In the genomic region with DNA sequence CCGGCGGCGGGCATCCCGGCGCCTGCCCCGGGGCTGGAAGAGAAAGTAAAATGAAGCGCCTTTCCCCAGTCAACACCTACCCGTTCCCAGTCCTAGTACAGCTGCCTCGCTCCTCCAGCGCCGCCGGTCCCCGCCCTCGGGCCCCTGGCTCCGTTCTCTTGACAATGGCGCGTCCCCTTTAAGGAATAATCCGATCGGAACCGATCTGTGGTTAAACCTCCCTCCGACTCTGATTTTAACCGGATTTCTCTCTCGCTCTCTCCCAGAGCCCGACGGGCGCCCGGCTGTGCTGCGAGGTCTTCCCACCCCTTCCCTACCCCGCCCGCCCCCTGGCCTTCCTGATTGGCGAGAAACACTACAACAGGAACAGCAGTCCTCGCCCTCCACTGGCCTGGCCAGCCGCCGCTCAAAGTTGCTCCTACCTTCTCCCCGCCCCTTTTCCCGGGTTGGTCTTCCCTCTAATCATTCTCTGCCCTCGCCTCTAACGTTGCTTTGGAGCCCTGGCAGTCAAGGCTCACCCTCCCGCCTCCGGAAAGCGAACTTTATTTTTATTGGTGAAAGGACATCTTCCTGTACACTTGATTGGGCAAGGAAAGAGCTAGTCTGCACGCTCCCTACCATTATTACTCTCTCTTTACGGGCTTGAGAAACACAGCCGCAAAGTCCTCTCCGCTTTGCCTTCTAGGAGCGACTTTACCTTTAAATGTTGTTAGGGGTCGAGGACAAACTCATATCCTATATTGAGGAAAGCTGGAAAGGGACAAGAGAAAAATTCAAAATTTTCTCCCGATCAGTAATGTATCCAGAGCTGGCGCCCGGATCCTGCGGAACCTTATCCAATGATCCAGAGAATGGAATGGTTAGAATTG, we compare ENCODE assay signal across 8 cellular contexts. TPM values are rescaled to one million over a fixed set of nuclear protein-coding genes. Genes with fewer than 3 reads are reported as not detected.
DNase-seq lines count a peak whose midpoint lies in the region; ATAC-seq and TF ChIP-seq lines count a peak whose summit lies in the region.

A gene (minus strand): TSS at position 282 of the 869 bp plus-strand sequence. CDS start 145,869 bp downstream, outside the sequence.

- no peaks in the 10 kb centered on the region for H3K9me3 Mint-ChIP-seq in activated naive CD8-positive, alpha-beta T cell treated with anti-CD3 and anti-CD28 coated beads, Interleukin-2, amount 10 ng/mL, durations not matched to agents 7 days and 5 days
- H3K9me3 Mint-ChIP-seq in glutamatergic neuron (ENCODE audit: unreplicated experiment), result peaks cover 29% of the 10 kb centered on the region

- H3K9me3 ChIP-seq in SU-DHL-6 (ENCODE audit: insufficient read depth, low read length) (no peaks in the 10 kb centered on the region), osteoblast (ENCODE audit: low read depth, low read length) (no peaks in the 10 kb centered on the region), thymus (ENCODE audit: control insufficient read depth) (no peaks in the 10 kb centered on the region)

- peaks cover 30% of the 10 kb centered on the region for H3K4me1 Mint-ChIP-seq in activated naive CD8-positive, alpha-beta T cell treated with anti-CD3 and anti-CD28 coated beads, Interleukin-2, amount 10 ng/mL, durations not matched to agents 7 days and 5 days
- peaks cover 29% of the 10 kb centered on the region for H3K4me1 Mint-ChIP-seq in glutamatergic neuron (ENCODE audit: low read depth, unreplicated experiment)

- DNase-seq in NCI-H128 (lab: John Stamatoyannopoulos, UW; ENCODE audit: unreplicated experiment) (peak; percentile 94), glutamatergic neuron (peak; percentile 98), osteoblast (ENCODE audit: insufficient read length, low spot score, missing footprints) (peak; percentile 97)
- peak; percentile 91 for DNase-seq in activated naive CD8-positive, alpha-beta T cell treated with anti-CD3 and anti-CD28 coated beads, Interleukin-2, amount 10 ng/mL, durations not matched to agents 7 days and 5 days

- no peaks in the 10 kb centered on the region for H3K9me2 ChIP-seq in SU-DHL-6 (replicated peaks; ENCODE audit: insufficient read depth, low read length)

- peaks cover 7% of the 10 kb centered on the region for H3K36me3 Mint-ChIP-seq in activated naive CD8-positive, alpha-beta T cell treated with anti-CD3 and anti-CD28 coated beads, Interleukin-2, amount 10 ng/mL, durations not matched to agents 7 days and 5 days
- no peaks in the 10 kb centered on the region for H3K36me3 Mint-ChIP-seq in glutamatergic neuron (ENCODE audit: unreplicated experiment)

- H3K27ac ChIP-seq in SU-DHL-6 (ENCODE audit: low read depth, low read length) (peak within 1 kb of the TSS; percentile 80), osteoblast (ENCODE audit: low read depth, low read length) (peak within 1 kb of the TSS; percentile 88), thymus (ENCODE audit: low read depth) (peak within 1 kb of the TSS; percentile 94)

- POLR2A ChIA-PET in activated naive CD8-positive, alpha-beta T cell treated with anti-CD3 and anti-CD28 coated beads, Interleukin-2, amount 10 ng/mL, durations not matched to agents 7 days and 5 days (lab: Charles Lee), result interaction anchor here (1.0 to 2.7 kb wide), 8 partner anchors 28 to 647 kb away, joined by 3 to 25 read pairs (median 4); a partner anchor contains a TSS

- H3K79me2 ChIP-seq in SU-DHL-6 (ENCODE audit: insufficient read depth, low read length) (peaks cover 48% of the 10 kb centered on the region), osteoblast (ENCODE audit: insufficient read depth, low read length) (peaks cover 36% of the 10 kb centered on the region)

- under 1% methylated on average over 51 of the region's 51 CpGs for WGBS in thymus

- TF ChIP-seq POLR2A in GM10847 (IDR thresholded peaks at IDR 0.05; ENCODE audit: extremely low read depth, insufficient read length), result peak; percentile 53

- H4K20me1 ChIP-seq in SU-DHL-6 (ENCODE audit: low read depth, low read length), result peaks cover 34% of the 10 kb centered on the region
- H4K20me1 ChIP-seq in osteoblast (ENCODE audit: insufficient read depth, low read length), result peaks cover 10% of the 10 kb centered on the region

- no peaks in the 10 kb centered on the region for H3K27me3 ChIP-seq in SU-DHL-6 (ENCODE audit: low read length)
- H3K27me3 ChIP-seq in osteoblast (ENCODE audit: insufficient read depth, low read length), result no peaks in the 10 kb centered on the region
- H3K27me3 ChIP-seq in thymus (ENCODE audit: control insufficient read depth, insufficient read depth), result no peaks in the 10 kb centered on the region

- H3K36me3 ChIP-seq in SU-DHL-6 (ENCODE audit: low read length) (no peaks in the 10 kb centered on the region), osteoblast (ENCODE audit: insufficient read depth, low read length) (no peaks in the 10 kb centered on the region), thymus (ENCODE audit: control insufficient read depth, insufficient read depth) (no peaks in the 10 kb centered on the region)

- ATAC-seq in HG02678 (IDR thresholded peaks at IDR 0.05; ENCODE audit: unreplicated experiment), result peak; percentile 89
- ATAC-seq in activated naive CD8-positive, alpha-beta T cell treated with anti-CD3 and anti-CD28 coated beads, Interleukin-2, amount 10 ng/mL, durations not matched to agents 7 days and 5 days (ENCODE audit: low read depth), result peak; percentile 96

- H3F3A ChIP-seq in SU-DHL-6 (ENCODE audit: insufficient read depth), result peaks cover 11% of the 10 kb centered on the region

- H3K4me2 ChIP-seq in SU-DHL-6 (ENCODE audit: low read depth, low read length, poor library complexity, severe bottlenecking) (peak within 1 kb of the TSS; percentile 97), osteoblast (ENCODE audit: insufficient read depth, low read length) (peak within 1 kb of the TSS; percentile 92)

- H2AFZ ChIP-seq in SU-DHL-6 (ENCODE audit: low read depth, low read length, severe bottlenecking), result peak within 1 kb of the TSS; percentile 88
- H2AFZ ChIP-seq in osteoblast (ENCODE audit: low read length), result peak within 1 kb of the TSS; percentile 85

- H3K27ac Mint-ChIP-seq in activated naive CD8-positive, alpha-beta T cell treated with anti-CD3 and anti-CD28 coated beads, Interleukin-2, amount 10 ng/mL, durations not matched to agents 7 days and 5 days, result peak within 1 kb of the TSS; percentile 89
- H3K27ac Mint-ChIP-seq in glutamatergic neuron (ENCODE audit: unreplicated experiment), result peak within 1 kb of the TSS; percentile 99

- TF ChIP-seq CTCF in SU-DHL-6 (IDR thresholded peaks at IDR 0.05; ENCODE audit: insufficient read depth, low read length, poor library complexity, severe bottlenecking) (no peak), glutamatergic neuron (IDR thresholded peaks at IDR 0.05; ENCODE audit: partially characterized antibody, unreplicated experiment) (no peak), osteoblast (IDR thresholded peaks at IDR 0.05; ENCODE audit: extremely low read depth, low read depth, low read length) (no peak)

- H3K4me1 ChIP-seq in osteoblast (ENCODE audit: insufficient read depth, low read length) (peaks cover 12% of the 10 kb centered on the region), thymus (ENCODE audit: control insufficient read depth, insufficient read depth, low read length) (peaks cover 10% of the 10 kb centered on the region)

- peak within 1 kb of the TSS; percentile 92 for H3K4me3 ChIP-seq in SU-DHL-6 (ENCODE audit: insufficient read depth, low read length, poor library complexity, severe bottlenecking)
- peak within 1 kb of the TSS; percentile 86 for H3K4me3 ChIP-seq in osteoblast (ENCODE audit: insufficient read depth, low read length)
- peak within 1 kb of the TSS; percentile 95 for H3K4me3 ChIP-seq in thymus (ENCODE audit: low read length)

- peak within 1 kb of the TSS; percentile 97 for H3K9ac ChIP-seq in SU-DHL-6 (ENCODE audit: low read length)

- no peaks in the 10 kb centered on the region for H3K27me3 Mint-ChIP-seq in activated naive CD8-positive, alpha-beta T cell treated with anti-CD3 and anti-CD28 coated beads, Interleukin-2, amount 10 ng/mL, durations not matched to agents 7 days and 5 days
- H3K27me3 Mint-ChIP-seq in glutamatergic neuron (ENCODE audit: unreplicated experiment), result peaks cover 21% of the 10 kb centered on the region

- H3K4me3 Mint-ChIP-seq in activated naive CD8-positive, alpha-beta T cell treated with anti-CD3 and anti-CD28 coated beads, Interleukin-2, amount 10 ng/mL, durations not matched to agents 7 days and 5 days, result peak within 1 kb of the TSS; percentile 98
- peak within 1 kb of the TSS; percentile 99 for H3K4me3 Mint-ChIP-seq in glutamatergic neuron (ENCODE audit: unreplicated experiment)

RNA-seq across cellular contexts. Expression of the gene that starts here (rescaled TPM):
- total RNA-seq in activated naive CD8-positive, alpha-beta T cell treated with anti-CD3 and anti-CD28 coated beads, Interleukin-2, amount 10 ng/mL, durations not matched to agents 7 days and 5 days, result 100 to 1,000 TPM in 1 of 2 experiments, 10 to 100 TPM in 1; 95.9 to 114 TPM
- 190 TPM for total RNA-seq in glutamatergic neuron (ENCODE audit: unreplicated experiment)
- total RNA-seq in osteoblast, result 39.2 and 42.0 TPM in 2 replicates
- 33.2 TPM for polyA plus RNA-seq in thymus

Comparison
In these comparisons a context has a peak if more than half of its experiments do, and no peak if none do; other contexts are left out.
1. Peak in every context shown above with its lines: DNase-seq, ATAC-seq, H3K4me3 ChIP-seq and H3K27ac ChIP-seq.